ENCODE assay signal across 7 cellular contexts in the genomic region with DNA sequence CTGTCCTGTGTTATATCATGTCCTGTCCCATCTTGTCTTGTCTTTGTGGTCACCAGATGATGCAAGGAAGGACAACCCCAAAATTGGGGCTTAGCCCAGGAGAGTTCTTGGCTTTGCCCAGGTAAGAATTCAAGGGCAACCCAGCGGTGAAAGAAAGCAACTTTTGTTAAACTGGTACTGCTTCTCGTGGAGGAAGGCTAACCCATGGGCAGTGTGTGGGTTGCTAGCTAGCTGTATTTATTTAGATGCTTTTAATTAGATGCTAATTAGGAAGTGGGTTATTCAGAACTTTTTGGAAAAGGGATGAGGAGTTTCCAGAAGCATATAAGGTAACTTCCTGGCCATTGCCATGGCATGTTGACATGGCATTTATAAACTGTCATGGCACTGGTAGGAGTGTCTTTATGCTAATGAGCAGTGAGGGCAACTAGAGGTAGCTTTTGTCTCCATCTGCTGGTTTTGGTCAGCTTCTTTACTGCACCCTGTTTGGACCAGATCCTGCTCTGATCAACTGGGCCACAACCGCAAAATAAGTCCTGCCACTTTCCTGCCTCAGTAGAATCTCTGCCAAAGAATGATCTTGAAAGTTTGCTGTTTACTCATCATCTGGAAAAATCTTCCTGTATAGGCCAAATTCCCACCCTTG.
DNase-seq lines count a peak whose midpoint lies in the region; ATAC-seq lines count a peak whose summit lies in the region.
"Not testable (repeated sequence)": the region's sequence is repeated elsewhere in the genome, so short reads cannot be mapped to it uniquely, and the experiment has no call there.

No MANE protein-coding gene starts in this region.

- intact Hi-C loops in sciatic nerve (cut with DNase I): not testable (repeated sequence)

- not testable (repeated sequence) for H3K27me3 Mint-ChIP-seq in central memory CD8-positive, alpha-beta T cell

- not testable (repeated sequence) for H3K4me3 Mint-ChIP-seq in central memory CD8-positive, alpha-beta T cell

- not testable (repeated sequence) for H3K4me1 Mint-ChIP-seq in central memory CD8-positive, alpha-beta T cell

- H3K9me3 Mint-ChIP-seq in central memory CD8-positive, alpha-beta T cell: not testable (repeated sequence)

- ATAC-seq in GM18858 (IDR thresholded peaks at IDR 0.05; ENCODE audit: unreplicated experiment): peak; percentile 55
- ATAC-seq in GM21529 (IDR thresholded peaks at IDR 0.05; ENCODE audit: unreplicated experiment): peak; percentile 57
- ATAC-seq in HG03378 (IDR thresholded peaks at IDR 0.05; ENCODE audit: unreplicated experiment): peak; percentile 66
- ATAC-seq in activated CD4-positive, CD25-positive, alpha-beta regulatory T cell treated with anti-CD3 and anti-CD28 coated beads, Interleukin-2, amount 50 U/mL, for 24 hours: peak; percentile 80 to 82
- ATAC-seq in central memory CD8-positive, alpha-beta T cell (replicated peaks; ENCODE audit: extremely low read depth, poor library complexity, severe bottlenecking): peak; percentile 100
- ATAC-seq in left lobe of liver: peak; percentile 98
- ATAC-seq in sciatic nerve: peak; percentile 85

- H3K27ac Mint-ChIP-seq in central memory CD8-positive, alpha-beta T cell (ENCODE audit: low read depth): not testable (repeated sequence)

- not testable (repeated sequence) for DNase-seq in central memory CD8-positive, alpha-beta T cell (ENCODE audit: low spot score in 2 of 2); left lobe of liver (ENCODE audit: low spot score); sciatic nerve (ENCODE audit: low spot score)

- H3K36me3 Mint-ChIP-seq in central memory CD8-positive, alpha-beta T cell (ENCODE audit: insufficient read depth): not testable (repeated sequence)
